Comparison of ENCODE assay signal across 8 cellular contexts in genomic region chr9:113578877-113579269, GRCh38.
DNase-seq lines count a peak whose midpoint lies in the region; ATAC-seq lines count a peak whose summit lies in the region.

No MANE protein-coding gene starts in this region.

- intact Hi-C loops in naive thymus-derived CD4-positive, alpha-beta T cell (cut with micrococcal nuclease), result loop anchor here (1.0 to 10.0 kb wide), 10 partner anchors 10 to 428 kb away; partner anchors contain the start of genes SLC31A2 (in 2 of the 2), CDC26 (in 1 of the 2) and PRPF4 (in 1 of the 2)

- H3K9me3 Mint-ChIP-seq in naive thymus-derived CD4-positive, alpha-beta T cell, result no peaks in the 10 kb centered on the region

- DNase-seq in EL (peak; percentile 99), Kasumi-1 (lab: John Stamatoyannopoulos, UW) (peak; percentile 49 to 64), caudate nucleus (lab: John Stamatoyannopoulos, UW) (peak in 4 of 61 donors; percentile 10 to 25 (median 16)), cerebellum (ENCODE audit: low spot score) (no peak)
- peak; percentile 67 for DNase-seq in activated CD4-positive, CD25-positive, alpha-beta regulatory T cell treated with anti-CD3 and anti-CD28 coated beads, Interleukin-2, amount 50 U/mL, for 16 hours (ENCODE audit: low read depth, low spot score)
- peak; percentile 39 to 86 (median 66) for DNase-seq in naive thymus-derived CD4-positive, alpha-beta T cell

- H3K4me3 ChIP-seq in naive thymus-derived CD4-positive, alpha-beta T cell (ENCODE audit: low read length), result peak overlapping the region; percentile 37

- H3K27ac Mint-ChIP-seq in naive thymus-derived CD4-positive, alpha-beta T cell, result peak overlapping the region; percentile 92 to 98 (median 96)

- POLR2A ChIA-PET in naive thymus-derived CD4-positive, alpha-beta T cell (lab: Charles Lee), result interaction anchor here (0.5 to 3.1 kb wide), 18 partner anchors 9 to 178 kb away, joined by 3 to 21 read pairs (median 6); partner anchors contain the start of genes ALAD, C9orf43 and POLE3

- H3K27ac ChIP-seq in caudate nucleus (ENCODE audit: low read depth, low read length) (peak overlapping the region; percentile 82), temporal lobe (ENCODE audit: low read depth, low read length) (peak overlapping the region; percentile 93)
- peak overlapping the region; percentile 77 for H3K27ac ChIP-seq in naive thymus-derived CD4-positive, alpha-beta T cell (ENCODE audit: low read depth, low read length)

- CTCF ChIA-PET in naive thymus-derived CD4-positive, alpha-beta T cell (lab: Charles Lee), result interaction anchor here (0.5 to 2.7 kb wide), 20 partner anchors 10 to 307 kb away, joined by 3 to 16 read pairs (median 4); partner anchors contain the start of genes C9orf43 and POLE3

- H3K36me3 ChIP-seq in naive thymus-derived CD4-positive, alpha-beta T cell (ENCODE audit: control insufficient read depth in 2 of 3, insufficient read depth in 3 of 3, low read length in 3 of 3), result peaks cover 0 to 9% (median 0%) of the 10 kb centered on the region in 3 experiments

- peaks cover 0 to 8% (median 0%) of the 10 kb centered on the region in 5 donors for H3K36me3 Mint-ChIP-seq in naive thymus-derived CD4-positive, alpha-beta T cell

- H3K27me3 ChIP-seq in naive thymus-derived CD4-positive, alpha-beta T cell (ENCODE audit: control insufficient read depth in 2 of 2, insufficient read depth in 2 of 2, low read length in 2 of 2), result no peaks in the 10 kb centered on the region

- peak; percentile 51 for ATAC-seq in GM21737 (IDR thresholded peaks at IDR 0.05; ENCODE audit: unreplicated experiment)
- ATAC-seq in naive thymus-derived CD4-positive, alpha-beta T cell, result peak; percentile 75

- no peaks in the 10 kb centered on the region for H3K9me3 ChIP-seq in naive thymus-derived CD4-positive, alpha-beta T cell (ENCODE audit: control insufficient read depth in 2 of 3, low read length in 3 of 3)

- peaks cover 49 to 50% of the 10 kb centered on the region in 2 donors for H3K4me1 ChIP-seq in naive thymus-derived CD4-positive, alpha-beta T cell (ENCODE audit: control insufficient read depth in 2 of 2, insufficient read depth in 2 of 2, low read length in 2 of 2)

- H3K27me3 Mint-ChIP-seq in naive thymus-derived CD4-positive, alpha-beta T cell, result no peaks in the 10 kb centered on the region

- H3K4me3 Mint-ChIP-seq in naive thymus-derived CD4-positive, alpha-beta T cell, result peak overlapping the region; percentile 70 to 95 (median 82)

- peaks cover 53 to 85% (median 76%) of the 10 kb centered on the region in 7 donors for H3K4me1 Mint-ChIP-seq in naive thymus-derived CD4-positive, alpha-beta T cell
